In the genomic region with DNA sequence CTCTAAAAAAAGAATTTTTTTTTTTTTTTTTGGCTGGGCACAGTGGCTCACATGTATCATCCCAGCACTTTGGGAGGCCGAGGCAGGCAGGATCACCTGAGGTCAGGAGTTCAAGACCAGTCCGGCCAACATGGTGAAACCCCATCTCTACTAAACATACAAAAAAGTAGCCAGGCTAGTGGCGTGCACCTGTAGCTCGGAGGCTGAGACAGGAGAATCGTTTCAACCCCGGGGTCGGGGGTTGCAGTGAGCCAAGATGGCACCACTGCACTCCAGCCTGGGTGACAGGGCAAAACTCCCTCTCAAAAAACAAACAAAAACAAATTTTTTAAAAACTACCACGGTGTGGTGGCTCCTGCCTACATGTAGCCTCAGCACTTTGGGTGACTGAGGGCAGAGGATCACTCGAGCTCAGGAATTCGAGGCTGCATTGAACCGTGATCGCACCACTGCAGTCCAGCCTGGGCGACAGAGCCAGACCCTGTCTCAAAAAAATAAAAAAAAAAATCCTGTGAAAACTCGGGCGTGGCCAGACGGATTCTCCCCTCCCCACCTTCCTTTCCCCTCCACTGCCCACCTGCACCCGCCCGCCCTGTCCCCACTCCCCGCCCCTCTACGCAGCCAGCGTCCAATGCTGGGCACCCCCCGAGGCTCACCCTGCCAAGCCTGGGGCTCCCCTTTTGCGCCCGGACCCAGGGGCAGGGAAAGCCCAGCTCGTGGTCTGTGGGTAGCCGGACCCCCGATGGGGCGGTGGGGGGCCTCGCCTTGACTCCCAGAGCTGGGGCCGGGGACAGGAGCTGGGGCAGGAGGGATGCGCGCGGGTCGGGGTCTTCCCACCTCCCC, we compare ENCODE assay signal across 7 cellular contexts. TPM values are rescaled to one million over a fixed set of nuclear protein-coding genes. Genes with fewer than 3 reads are reported as not detected.
A peak's percentile ranks its signal among the peaks of the same experiment; 100 is the strongest.
DNase-seq lines count a peak whose midpoint lies in the region; ATAC-seq and TF ChIP-seq lines count a peak whose summit lies in the region.

No MANE protein-coding gene starts in this region.

- DNase-seq in Panc1 (ENCODE audit: low read depth, low spot score): no peak
- peak; percentile 66 for DNase-seq in endodermal cell
- no peak for DNase-seq in natural killer cell treated with Interleukin-12 subunit alpha and Interleukin-12 subunit beta and Interleukin-15 and Interleukin-18, amount 100 ng/mL, for 72 hours (ENCODE audit: low spot score)
- DNase-seq in 8988T: no peak
- no peak for DNase-seq in activated CD4-positive, alpha-beta T cell treated with anti-CD3 and anti-CD28 coated beads, Interleukin-2, amount 50 U/mL, for 4 hours

- peaks cover 12% of the 10 kb centered on the region for H3K36me3 Mint-ChIP-seq in endodermal cell (ENCODE audit: low read depth)
- no peaks in the 10 kb centered on the region for H3K36me3 Mint-ChIP-seq in natural killer cell treated with Interleukin-12 subunit alpha and Interleukin-12 subunit beta and Interleukin-15 and Interleukin-18, amount 100 ng/mL, for 72 hours

- peak overlapping the region; percentile 66 for H3K4me3 Mint-ChIP-seq in endodermal cell
- H3K4me3 Mint-ChIP-seq in natural killer cell treated with Interleukin-12 subunit alpha and Interleukin-12 subunit beta and Interleukin-15 and Interleukin-18, amount 100 ng/mL, for 72 hours: peak overlapping the region; percentile 55

- CTCF ChIA-PET in Panc1 (lab: Charles Lee): interaction anchor here (1.3 kb wide), 1 partner anchor 17 kb away, joined by 7 read pairs; no protein-coding TSS in a partner anchor

- H3K4me1 ChIP-seq in Panc1 (ENCODE audit: control insufficient read depth, insufficient read depth, low read length) (peaks cover 31% of the 10 kb centered on the region), endodermal cell (ENCODE audit: control insufficient read depth, insufficient read depth, low read length) (no peaks in the 10 kb centered on the region)

- H3K4me1 Mint-ChIP-seq in endodermal cell: peaks cover 14% of the 10 kb centered on the region
- peaks cover 37 to 38% of the 10 kb centered on the region in 2 donors for H3K4me1 Mint-ChIP-seq in natural killer cell treated with Interleukin-12 subunit alpha and Interleukin-12 subunit beta and Interleukin-15 and Interleukin-18, amount 100 ng/mL, for 72 hours (ENCODE audit: low read depth in 2 of 2)

- peak overlapping the region; percentile 72 for H3K27ac Mint-ChIP-seq in endodermal cell
- H3K27ac Mint-ChIP-seq in natural killer cell treated with Interleukin-12 subunit alpha and Interleukin-12 subunit beta and Interleukin-15 and Interleukin-18, amount 100 ng/mL, for 72 hours: peak overlapping the region in 1 of 2 donors; percentile 19

- H3K27me3 Mint-ChIP-seq in endodermal cell (ENCODE audit: insufficient read depth): no peaks in the 10 kb centered on the region
- no peaks in the 10 kb centered on the region for H3K27me3 Mint-ChIP-seq in natural killer cell treated with Interleukin-12 subunit alpha and Interleukin-12 subunit beta and Interleukin-15 and Interleukin-18, amount 100 ng/mL, for 72 hours

- H3K36me3 ChIP-seq in Panc1 (ENCODE audit: control insufficient read depth, insufficient read depth, low read length): no peaks in the 10 kb centered on the region
- no peaks in the 10 kb centered on the region for H3K36me3 ChIP-seq in endodermal cell (ENCODE audit: control insufficient read depth, insufficient read depth, low read length)

- H3K27ac ChIP-seq in Panc1 (ENCODE audit: low read length) (peak overlapping the region; percentile 90), endodermal cell (ENCODE audit: low read depth, low read length) (peak overlapping the region; percentile 64)

- H3K4me3 ChIP-seq in Panc1 (ENCODE audit: low read depth in 2 of 2, low read length in 2 of 2) (peak overlapping the region; percentile 63 to 69), endodermal cell (ENCODE audit: low read length) (peak overlapping the region; percentile 84)

- ATAC-seq in GM18867 (IDR thresholded peaks at IDR 0.05; ENCODE audit: unreplicated experiment): peak; percentile 30
- ATAC-seq in HG02623 (IDR thresholded peaks at IDR 0.05; ENCODE audit: unreplicated experiment): peak; percentile 24
- ATAC-seq in Panc1: peak; percentile 41
- ATAC-seq in natural killer cell treated with Interleukin-12 subunit alpha and Interleukin-12 subunit beta and Interleukin-15 and Interleukin-18, amount 100 ng/mL, for 72 hours: peak in 1 of 2 donors; percentile 39

- H3K9me3 Mint-ChIP-seq in endodermal cell: no peaks in the 10 kb centered on the region
- no peaks in the 10 kb centered on the region for H3K9me3 Mint-ChIP-seq in natural killer cell treated with Interleukin-12 subunit alpha and Interleukin-12 subunit beta and Interleukin-15 and Interleukin-18, amount 100 ng/mL, for 72 hours

- peak overlapping the region; percentile 63 for H3K9ac ChIP-seq in endodermal cell (ENCODE audit: extremely low read depth, low read length, poor library complexity, severe bottlenecking)

- in situ Hi-C loops in Panc1 (cut with HindIII; ENCODE audit: low pct_unique_long_range_greater_than_20kb, low sequenced_read_pairs): no loop called here

- POLR2A ChIA-PET in Panc1 (lab: Charles Lee): no interaction called here

- H3K27me3 ChIP-seq in Panc1 (ENCODE audit: control insufficient read depth, insufficient read depth, low read length): no peaks in the 10 kb centered on the region
- H3K27me3 ChIP-seq in endodermal cell (ENCODE audit: control insufficient read depth, insufficient read depth, low read length, poor library complexity, severe bottlenecking): no peaks in the 10 kb centered on the region

- WGBS in endodermal cell (ENCODE audit: insufficient coverage in 1 of 2, insufficient read length in 1 of 2), 2 experiments: 30 to 31% methylated on average over 12 to 34 of the region's 34 CpGs

- TF ChIP-seq CTCF in Panc1 (IDR thresholded peaks at IDR 0.05): no peak
- TF ChIP-seq CTCF in endodermal cell (conservative IDR thresholded peaks at IDR 0.05): no peak

- H3K9me3 ChIP-seq in Panc1 (ENCODE audit: control insufficient read depth, insufficient read depth, low read depth, low read length) (no peaks in the 10 kb centered on the region), endodermal cell (ENCODE audit: control insufficient read depth, low read length) (no peaks in the 10 kb centered on the region)

- no TSS peak for BruUV-seq in Panc1 (replicated peaks; lab: Mats Ljungman, UMichigan)

- intact Hi-C loops in Panc1 (cut with micrococcal nuclease; ENCODE audit: unreplicated experiment): no loop called here

RNA-seq across cellular contexts. Expression of a gene that starts 0.7 kb away (rescaled TPM):
- 76.9 TPM for total RNA-seq in Panc1 (2021; ENCODE audit: unreplicated experiment)
- polyA plus RNA-seq in Panc1 (2012; ENCODE audit: insufficient read length): 96.0 TPM
- 10 to 100 TPM; 24.3 to 26.1 TPM for total RNA-seq in endodermal cell
- 27.6 TPM for polyA plus RNA-seq in endodermal cell (2013, experiment 1 of 2)
- polyA plus RNA-seq in endodermal cell (2013, experiment 2 of 2): 28.1 TPM
- 10 to 100 TPM; 56.5 to 70.4 TPM for total RNA-seq in natural killer cell treated with Interleukin-12 subunit alpha and Interleukin-12 subunit beta and Interleukin-15 and Interleukin-18, amount 100 ng/mL, for 72 hours

RNA-seq across cellular contexts. Expression of a gene that starts 32.0 kb away (rescaled TPM):
- 19.0 TPM for total RNA-seq in Panc1 (2021; ENCODE audit: unreplicated experiment)
- 21.7 TPM for polyA plus RNA-seq in Panc1 (2012; ENCODE audit: insufficient read length)
- 10 to 100 TPM; 16.2 to 17.2 TPM for total RNA-seq in endodermal cell
- 10.3 TPM for polyA plus RNA-seq in endodermal cell (2013, experiment 1 of 2)
- polyA plus RNA-seq in endodermal cell (2013, experiment 2 of 2): 10.9 TPM
- total RNA-seq in natural killer cell treated with Interleukin-12 subunit alpha and Interleukin-12 subunit beta and Interleukin-15 and Interleukin-18, amount 100 ng/mL, for 72 hours: 10 to 100 TPM in 1 of 2 donors, 1 to 10 TPM in 1; 7.8 to 19.3 TPM

RNA-seq across cellular contexts. Expression of a gene that starts 32.1 kb away (rescaled TPM):
- 55.8 TPM for total RNA-seq in Panc1 (2021; ENCODE audit: unreplicated experiment)
- polyA plus RNA-seq in Panc1 (2012; ENCODE audit: insufficient read length): 96.8 TPM
- total RNA-seq in endodermal cell: 10 to 100 TPM; 30.9 to 43.5 TPM
- 21.3 TPM for polyA plus RNA-seq in endodermal cell (2013, experiment 1 of 2)
- 22.8 TPM for polyA plus RNA-seq in endodermal cell (2013, experiment 2 of 2)
- total RNA-seq in natural killer cell treated with Interleukin-12 subunit alpha and Interleukin-12 subunit beta and Interleukin-15 and Interleukin-18, amount 100 ng/mL, for 72 hours: 10 to 100 TPM; 22.9 to 44.2 TPM

RNA-seq across cellular contexts. Expression of a gene that starts 36.5 kb away (rescaled TPM):
- total RNA-seq in Panc1 (2021; ENCODE audit: unreplicated experiment): 24.9 TPM
- polyA plus RNA-seq in Panc1 (2012; ENCODE audit: insufficient read length): 26.7 TPM
- total RNA-seq in endodermal cell: 10 to 100 TPM; 30.3 to 35.0 TPM
- 34.9 TPM for polyA plus RNA-seq in endodermal cell (2013, experiment 1 of 2)
- polyA plus RNA-seq in endodermal cell (2013, experiment 2 of 2): 29.8 TPM
- total RNA-seq in natural killer cell treated with Interleukin-12 subunit alpha and Interleukin-12 subunit beta and Interleukin-15 and Interleukin-18, amount 100 ng/mL, for 72 hours: 10 to 100 TPM; 26.7 to 39.5 TPM

RNA-seq across cellular contexts. Expression of a gene that starts 46.0 kb away (rescaled TPM):
- 69.4 TPM for total RNA-seq in Panc1 (2021; ENCODE audit: unreplicated experiment)
- 81.8 TPM for polyA plus RNA-seq in Panc1 (2012; ENCODE audit: insufficient read length)
- 10 to 100 TPM; 48.6 to 59.0 TPM for total RNA-seq in endodermal cell
- polyA plus RNA-seq in endodermal cell (2013, experiment 1 of 2): 81.5 TPM
- polyA plus RNA-seq in endodermal cell (2013, experiment 2 of 2): 71.7 TPM
- 10 to 100 TPM; 56.9 to 57.6 TPM for total RNA-seq in natural killer cell treated with Interleukin-12 subunit alpha and Interleukin-12 subunit beta and Interleukin-15 and Interleukin-18, amount 100 ng/mL, for 72 hours
